In genomic region chr4:36485885-36486284, GRCh38 we compare ENCODE assay signal across 7 cellular contexts.
"Had no signal": no experiment of that assay in that cellular context is flagged by ENCODE, and none has a peak within 500 bp of the region (broad histone marks: within the 10 kb centered on the region; RNA-seq: fewer than 3 reads in every experiment).

No MANE protein-coding gene starts in this region.

- DNase-seq: IMR-90, KBM-7 had no signal

- ATAC-seq: HepG2, K562 had no signal

- H3K27ac Mint-ChIP-seq: IgD-negative memory B cell had no signal

- H3K4me3 Mint-ChIP-seq: IgD-negative memory B cell had no signal

- H3K4me3 ChIP-seq: K562 had no signal

- H3K36me3 Mint-ChIP-seq: IgD-negative memory B cell had no signal

- H3K4me1 Mint-ChIP-seq: IgD-negative memory B cell had no signal

- H3K27ac ChIP-seq: HL-60 had no signal

- FAIRE-seq: HepG2, HTR-8/SVneo, K562 had no signal

- H3K9me3 Mint-ChIP-seq: IgD-negative memory B cell had no signal

- H3K27me3 Mint-ChIP-seq: IgD-negative memory B cell had no signal
